ENCODE assay signal across 18 cellular contexts in the genomic region with DNA sequence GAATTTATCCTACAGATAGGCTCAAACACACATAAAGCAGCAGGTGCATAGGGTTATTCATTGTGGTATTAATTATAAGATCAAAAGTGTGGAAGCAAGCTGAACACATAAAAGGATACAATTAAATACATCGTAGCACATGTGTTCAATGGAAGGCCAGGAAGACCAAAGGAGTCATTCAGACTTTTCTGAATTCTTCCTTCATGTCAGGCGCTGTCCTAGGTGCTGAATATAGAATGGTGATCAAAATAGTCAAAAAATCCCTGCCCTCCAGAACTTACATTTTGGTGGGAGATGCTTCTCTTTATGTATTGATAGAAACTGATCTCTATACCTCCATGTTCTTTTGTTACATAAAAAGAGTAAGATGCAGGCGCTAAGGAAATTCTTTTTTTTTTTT.
DNase-seq lines count a peak whose midpoint lies in the region; ATAC-seq and TF ChIP-seq lines count a peak whose summit lies in the region.
"Had no signal": no experiment of that assay in that cellular context is flagged by ENCODE, and none has a peak within 500 bp of the region (broad histone marks: within the 10 kb centered on the region; RNA-seq: fewer than 3 reads in every experiment).

No MANE protein-coding gene starts in this region.

- 33% methylated on average over 3 of the region's 3 CpGs for WGBS in hepatocyte (ENCODE audit: low lambda C conversion rate, missing lambda C conversion rate)
- 32% methylated on average over 3 of the region's 3 CpGs for WGBS in prostate gland

- no peak overlapping the region for H2AFZ ChIP-seq in hepatocyte

- no peak overlapping the region for H3K4me3 ChIP-seq in H7 (ENCODE audit: insufficient read depth, low read depth, low read length)
- no peak overlapping the region for H3K4me3 ChIP-seq in hepatocyte
- H3K4me3 ChIP-seq in prostate gland, result no peak overlapping the region
- H3K4me3 ChIP-seq: BLaER1 treated with 17β-estradiol and CSF1 and Interleukin-3, amounts not matched to agents 10 nM and 100 nM; skin epidermis; uterus had no signal

- ATAC-seq in activated naive CD8-positive, alpha-beta T cell treated with anti-CD3 and anti-CD28 coated beads, Interleukin-2, amount 50 U/mL, for 24 hours, result no peak
- no peak for ATAC-seq in activated T-cell treated with anti-CD3 and anti-CD28 coated beads, Interleukin-2, amount 50 U/mL, for 72 hours (replicated peaks in 1 of 2)
- no peak for ATAC-seq in esophagus mucosa

- H3K27me3 ChIP-seq in H7 (ENCODE audit: control insufficient read depth, insufficient read depth, low read length) (no peaks in the 10 kb centered on the region; the same call in 1 of the 2 replicates), hepatocyte (peaks cover 38% of the 10 kb centered on the region), prostate gland (replicated peaks; ENCODE audit: insufficient read depth) (peaks cover 4% of the 10 kb centered on the region)
- H3K27me3 ChIP-seq: BLaER1 treated with 17β-estradiol and CSF1 and Interleukin-3, amounts not matched to agents 10 nM and 100 nM had no signal

- H3K9me3 ChIP-seq in hepatocyte (ENCODE audit: low read depth), result no peaks in the 10 kb centered on the region
- no peaks in the 10 kb centered on the region for H3K9me3 ChIP-seq in prostate gland
- H3K9me3 ChIP-seq: BLaER1 treated with 17β-estradiol and CSF1 and Interleukin-3, amounts not matched to agents 10 nM and 100 nM; uterus had no signal

- H3K9me2 ChIP-seq in hepatocyte (replicated peaks; ENCODE audit: insufficient read depth), result no peaks in the 10 kb centered on the region

- H3K4me1 Mint-ChIP-seq in activated naive CD8-positive, alpha-beta T cell treated with anti-CD3 and anti-CD28 coated beads, Interleukin-2, amount 50 U/mL, for 24 hours, result no peaks in the 10 kb centered on the region
- H3K4me1 Mint-ChIP-seq in activated T-cell treated with anti-CD3 and anti-CD28 coated beads, Interleukin-2, amount 50 U/mL, for 72 hours (ENCODE audit: low read depth), result no peaks in the 10 kb centered on the region
- H3K4me1 Mint-ChIP-seq: memory B cell had no signal

- TF ChIP-seq CTCF in hepatocyte (IDR thresholded peaks at IDR 0.05; ENCODE audit: poor library complexity), result no peak
- no peak for TF ChIP-seq CTCF in prostate gland (IDR thresholded peaks at IDR 0.05)

- peaks cover 19% of the 10 kb centered on the region for H3K27me3 Mint-ChIP-seq in activated naive CD8-positive, alpha-beta T cell treated with anti-CD3 and anti-CD28 coated beads, Interleukin-2, amount 50 U/mL, for 24 hours
- peaks cover 12% of the 10 kb centered on the region for H3K27me3 Mint-ChIP-seq in activated T-cell treated with anti-CD3 and anti-CD28 coated beads, Interleukin-2, amount 50 U/mL, for 72 hours (ENCODE audit: low read depth)

- no peaks in the 10 kb centered on the region for H3K79me2 ChIP-seq in hepatocyte

- TF ChIP-seq POLR2A in prostate gland (IDR thresholded peaks at IDR 0.05), result no peak

- H3K27ac ChIP-seq in hepatocyte, result no peak overlapping the region
- no peak overlapping the region for H3K27ac ChIP-seq in prostate gland
- H3K27ac ChIP-seq: BLaER1 treated with 17β-estradiol and CSF1 and Interleukin-3, amounts not matched to agents 10 nM and 100 nM; skin epidermis; uterus had no signal

- H3K4me3 Mint-ChIP-seq in activated naive CD8-positive, alpha-beta T cell treated with anti-CD3 and anti-CD28 coated beads, Interleukin-2, amount 50 U/mL, for 24 hours, result no peak overlapping the region
- H3K4me3 Mint-ChIP-seq in activated T-cell treated with anti-CD3 and anti-CD28 coated beads, Interleukin-2, amount 50 U/mL, for 72 hours, result no peak overlapping the region
- H3K4me3 Mint-ChIP-seq: memory B cell; T-helper 1 cell treated with Interleukin-12 subunit alpha and Interleukin-12 subunit beta and Interleukin-4 antibody, amounts not matched to agents 30 μg/mL and 1 μg/mL, for 36 hours had no signal

- H3K4me1 ChIP-seq in hepatocyte (ENCODE audit: insufficient read depth) (no peaks in the 10 kb centered on the region), prostate gland (replicated peaks) (no peaks in the 10 kb centered on the region)
- H3K4me1 ChIP-seq: BLaER1 treated with 17β-estradiol and CSF1 and Interleukin-3, amounts not matched to agents 10 nM and 100 nM; uterus had no signal

- DNase-seq in AML-193 (lab: John Stamatoyannopoulos, UW), result peak; percentile 3 to 8
- DNase-seq in H7, result peak; percentile 49
- peak; percentile 44 for DNase-seq in RPMI8226
- DNase-seq in hepatocyte (ENCODE audit: low spot score), result peak; percentile 33
- no peak for DNase-seq in prostate gland (ENCODE audit: low spot score)
- no peak for DNase-seq in activated naive CD8-positive, alpha-beta T cell treated with anti-CD3 and anti-CD28 coated beads, Interleukin-2, amount 50 U/mL, for 24 hours
- no peak for DNase-seq in activated T-cell treated with anti-CD3 and anti-CD28 coated beads, Interleukin-2, amount 50 U/mL, for 72 hours
- DNase-seq: activated CD4-positive, alpha-beta T cell treated with anti-CD3 and anti-CD28 coated beads, Interleukin-2, amount 50 U/mL, for 1 hour; aorta; EL; NCI-H1092; stimulated activated naive CD4-positive, alpha-beta T cell; uterus had no signal

- no peak overlapping the region for H3K4me2 ChIP-seq in hepatocyte
- H3K4me2 ChIP-seq: BLaER1 treated with 17β-estradiol and CSF1 and Interleukin-3, amounts not matched to agents 10 nM and 100 nM had no signal

- H3K36me3 ChIP-seq in H7 (replicated peaks; ENCODE audit: control insufficient read depth, insufficient read depth, low read length) (no peaks in the 10 kb centered on the region), hepatocyte (replicated peaks; ENCODE audit: insufficient read depth, low read depth) (no peaks in the 10 kb centered on the region), prostate gland (no peaks in the 10 kb centered on the region)
- H3K36me3 ChIP-seq: BLaER1 treated with 17β-estradiol and CSF1 and Interleukin-3, amounts not matched to agents 10 nM and 100 nM; uterus had no signal

- intact Hi-C loops in prostate gland (cut with DNase I), result no loop called here

- peaks cover 3% of the 10 kb centered on the region for H3K9me3 Mint-ChIP-seq in activated naive CD8-positive, alpha-beta T cell treated with anti-CD3 and anti-CD28 coated beads, Interleukin-2, amount 50 U/mL, for 24 hours
- H3K9me3 Mint-ChIP-seq in activated T-cell treated with anti-CD3 and anti-CD28 coated beads, Interleukin-2, amount 50 U/mL, for 72 hours, result peaks cover 0 to 1% of the 10 kb centered on the region in 2 donors
- H3K9me3 Mint-ChIP-seq: T-helper 1 cell treated with Interleukin-12 subunit alpha and Interleukin-12 subunit beta and Interleukin-4 antibody, amounts not matched to agents 30 μg/mL and 1 μg/mL, for 36 hours had no signal

- no peak overlapping the region for H3K27ac Mint-ChIP-seq in activated naive CD8-positive, alpha-beta T cell treated with anti-CD3 and anti-CD28 coated beads, Interleukin-2, amount 50 U/mL, for 24 hours
- H3K27ac Mint-ChIP-seq in activated T-cell treated with anti-CD3 and anti-CD28 coated beads, Interleukin-2, amount 50 U/mL, for 72 hours, result no peak overlapping the region
- H3K27ac Mint-ChIP-seq: memory B cell; T-helper 1 cell treated with Interleukin-12 subunit alpha and Interleukin-12 subunit beta and Interleukin-4 antibody, amounts not matched to agents 30 μg/mL and 1 μg/mL, for 36 hours had no signal

- no peaks in the 10 kb centered on the region for H4K20me1 ChIP-seq in hepatocyte (ENCODE audit: insufficient read depth, poor library complexity, severe bottlenecking)

- H3K36me3 Mint-ChIP-seq in activated naive CD8-positive, alpha-beta T cell treated with anti-CD3 and anti-CD28 coated beads, Interleukin-2, amount 50 U/mL, for 24 hours (ENCODE audit: low read depth), result no peaks in the 10 kb centered on the region
- peaks cover 0 to 2% of the 10 kb centered on the region in 2 donors for H3K36me3 Mint-ChIP-seq in activated T-cell treated with anti-CD3 and anti-CD28 coated beads, Interleukin-2, amount 50 U/mL, for 72 hours (ENCODE audit: insufficient read depth in 2 of 2)

Comparison
In these comparisons a context has a peak if more than half of its experiments do, and no peak if none do; other contexts are left out.
1. DNase-seq: peak in AML-193 (2 of 2), H7 (single experiment), RPMI8226 (single experiment) and hepatocyte (single experiment); none in prostate gland (single experiment), activated naive CD8-positive, alpha-beta T cell treated with anti-CD3 and anti-CD28 coated beads, Interleukin-2, amount 50 U/mL, for 24 hours (single experiment) and activated T-cell treated with anti-CD3 and anti-CD28 coated beads, Interleukin-2, amount 50 U/mL, for 72 hours (0 of 2).